ENCODE assay signal across 8 cellular contexts in the genomic region with DNA sequence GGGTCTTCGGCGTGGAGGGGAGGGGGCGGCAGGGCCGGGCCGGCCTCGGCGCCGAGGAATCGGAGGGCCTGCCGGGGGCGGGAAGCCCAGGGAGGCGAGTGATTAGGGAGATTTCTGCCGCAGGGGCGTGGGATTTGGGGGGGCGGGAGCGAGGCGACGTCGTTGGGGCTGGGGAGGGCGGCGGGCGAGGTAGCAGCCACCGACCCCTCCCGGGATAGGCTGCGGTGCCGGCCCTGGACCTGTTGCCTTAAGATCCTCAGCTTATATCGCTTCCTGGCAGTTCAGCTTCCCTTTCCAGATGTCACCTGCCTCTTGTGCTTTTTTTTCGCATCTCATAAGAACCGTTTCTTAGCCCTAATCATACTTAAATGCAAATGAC. TPM values are rescaled to one million over a fixed set of nuclear protein-coding genes. Genes with fewer than 3 reads are reported as not detected.
DNase-seq lines count a peak whose midpoint lies in the region; ATAC-seq and TF ChIP-seq lines count a peak whose summit lies in the region.

No MANE protein-coding gene starts in this region.

- peaks cover 0 to 38% (median 0%) of the 10 kb centered on the region in 11 experiments; a peak in 4 of 22 replicates for H3K27me3 ChIP-seq in BLaER1 treated with 17β-estradiol and CSF1 and Interleukin-3, amounts not matched to agents 10 nM and 100 nM
- H3K27me3 ChIP-seq in SJCRH30 (no peaks in the 10 kb centered on the region), ectodermal cell (ENCODE audit: control insufficient read depth, insufficient read depth, low read length, poor library complexity, severe bottlenecking) (no peaks in the 10 kb centered on the region)

- TF ChIP-seq CTCF in mucosa of descending colon (IDR thresholded peaks at IDR 0.05), result no peak

- DNase-seq in SJCRH30 (peak in 1 of 2 experiments; percentile 27), mucosa of descending colon (peak; percentile 29 to 70 (median 60)), NCI-H1048 (lab: John Stamatoyannopoulos, UW) (no peak), DMS153 treated with DMSO at 0.1 percent for 48 hours (lab: John Stamatoyannopoulos, UW; ENCODE audit: unreplicated experiment) (no peak)

- H3K4me3 ChIP-seq in BLaER1 treated with 17β-estradiol and CSF1 and Interleukin-3, amounts not matched to agents 10 nM and 100 nM, result peak overlapping the region; percentile 90 to 99 (median 98)
- H3K4me3 ChIP-seq in SJCRH30 (peak overlapping the region; percentile 94), ectodermal cell (ENCODE audit: insufficient read depth, low read depth, low read length) (peak overlapping the region; percentile 93), mucosa of descending colon (peak overlapping the region; percentile 97)

- 1% methylated on average over 29 of the region's 29 CpGs for WGBS in ectodermal cell, 2 experiments

- H3K4me1 ChIP-seq in BLaER1 treated with 17β-estradiol and CSF1 and Interleukin-3, amounts not matched to agents 10 nM and 100 nM, result peaks cover 6 to 24% (median 16%) of the 10 kb centered on the region in 10 experiments; a peak in 17 of 20 replicates
- no peaks in the 10 kb centered on the region for H3K4me1 ChIP-seq in SJCRH30
- H3K4me1 ChIP-seq in ectodermal cell (ENCODE audit: control insufficient read depth, insufficient read depth, low read length), result no peaks in the 10 kb centered on the region
- peaks cover 27% of the 10 kb centered on the region for H3K4me1 ChIP-seq in mucosa of descending colon (ENCODE audit: low read depth)

- H4K20me1 ChIP-seq in BLaER1 treated with 17β-estradiol and CSF1 and Interleukin-3, amounts not matched to agents 10 nM and 100 nM, result peaks cover 32 to 54% (median 48%) of the 10 kb centered on the region in 11 experiments

- peak overlapping the region; percentile 77 to 97 (median 88) for H3K4me2 ChIP-seq in BLaER1 treated with 17β-estradiol and CSF1 and Interleukin-3, amounts not matched to agents 10 nM and 100 nM

- H3K36me3 ChIP-seq in BLaER1 treated with 17β-estradiol and CSF1 and Interleukin-3, amounts not matched to agents 10 nM and 100 nM, result peaks cover 0 to 5% (median 4%) of the 10 kb centered on the region in 11 experiments; a peak in 11 of 22 replicates
- H3K36me3 ChIP-seq in SJCRH30 (no peaks in the 10 kb centered on the region), ectodermal cell (ENCODE audit: control insufficient read depth, insufficient read depth, low read length) (no peaks in the 10 kb centered on the region), mucosa of descending colon (ENCODE audit: low read depth) (no peaks in the 10 kb centered on the region)

- H3K27ac ChIP-seq in BLaER1 treated with 17β-estradiol and CSF1 and Interleukin-3, amounts not matched to agents 10 nM and 100 nM, result peak overlapping the region in 10 of 11 experiments; percentile 79 to 95 (median 90); a peak in 21 of 22 replicates
- H3K27ac ChIP-seq in SJCRH30 (no peak overlapping the region; the same call in 1 of the 2 replicates), ectodermal cell (ENCODE audit: insufficient read depth, low read depth, low read length, poor library complexity, severe bottlenecking) (peak overlapping the region; percentile 74)

- peak overlapping the region; percentile 84 to 96 (median 92) for H3K9ac ChIP-seq in BLaER1 treated with 17β-estradiol and CSF1 and Interleukin-3, amounts not matched to agents 10 nM and 100 nM

- intact Hi-C loops in mucosa of descending colon (cut with DNase I, micrococcal nuclease), result loop anchor here in 1 of 2 donors (5.0 kb wide), 1 partner anchor 60 kb away; no protein-coding TSS in a partner anchor

- H3K9me3 ChIP-seq in BLaER1 treated with 17β-estradiol and CSF1 and Interleukin-3, amounts not matched to agents 10 nM and 100 nM (replicated peaks in 1 of 11), result peaks cover 3 to 20% (median 8%) of the 10 kb centered on the region in 11 experiments; a peak in 21 of 22 replicates
- H3K9me3 ChIP-seq in SJCRH30 (replicated peaks), result no peaks in the 10 kb centered on the region
- H3K9me3 ChIP-seq in ectodermal cell (ENCODE audit: control insufficient read depth, low read length), result no peaks in the 10 kb centered on the region
- H3K9me3 ChIP-seq in mucosa of descending colon, result peaks cover 1% of the 10 kb centered on the region

- ATAC-seq in GM21723 (IDR thresholded peaks at IDR 0.05; ENCODE audit: unreplicated experiment) (peak; percentile 6), mucosa of descending colon (peak; percentile 28), GM19328 (IDR thresholded peaks at IDR 0.05; ENCODE audit: unreplicated experiment) (no peak)

RNA-seq across cellular contexts. Expression of a gene that starts 0.6 kb away (rescaled TPM):
- total RNA-seq in SJCRH30 (2014; rRNA removed; shearing (Covaris generic)), result 15.9 and 16.1 TPM in 2 replicates
- polyA plus RNA-seq in ectodermal cell (2013, experiment 1 of 4), result 15.3 TPM
- polyA plus RNA-seq in ectodermal cell (2013, experiment 2 of 4), result 17.6 TPM
- polyA plus RNA-seq in ectodermal cell (2013, experiment 3 of 4), result 10.0 TPM
- 11.9 TPM for polyA plus RNA-seq in ectodermal cell (2013, experiment 4 of 4)
- total RNA-seq in mucosa of descending colon, result 10 to 100 TPM; 48.6 to 70.2 (median 52.9) TPM

Comparison
In these comparisons a context has a peak if more than half of its experiments do, and no peak if none do; other contexts are left out.
1. DNase-seq: peak in mucosa of descending colon (3 of 3); none in NCI-H1048 (single experiment) and DMS153 treated with DMSO at 0.1 percent for 48 hours (single experiment).
2. Peak in every context shown above with its lines, with median percentiles within 50 percentile points of each other: H3K4me3 ChIP-seq.